Comparison of ENCODE assay signal across 14 cellular contexts in the genomic region with DNA sequence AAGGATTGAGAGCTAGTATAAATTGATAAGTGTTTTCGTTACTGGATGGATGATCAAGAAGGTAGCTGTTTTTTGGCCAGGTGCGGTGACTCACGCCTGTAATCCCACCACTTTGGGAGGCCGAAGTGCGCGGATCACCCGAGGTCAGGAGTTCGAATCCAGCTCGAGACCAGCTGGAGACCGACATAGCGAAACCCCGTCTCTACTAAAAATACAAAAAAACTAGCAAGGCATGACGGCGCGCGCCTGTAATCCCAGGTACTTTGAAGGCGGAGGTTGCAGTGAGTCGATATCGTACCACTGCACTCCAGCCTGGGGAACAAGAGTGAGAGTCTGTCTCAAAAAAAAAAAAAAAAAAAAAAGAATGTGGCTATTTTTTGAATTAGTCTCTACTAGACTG. TPM values are rescaled to one million over a fixed set of nuclear protein-coding genes. Genes with fewer than 3 reads are reported as not detected.
A peak's percentile ranks its signal among the peaks of the same experiment; 100 is the strongest.
DNase-seq lines count a peak whose midpoint lies in the region; ATAC-seq and TF ChIP-seq lines count a peak whose summit lies in the region.
"Had no signal": no experiment of that assay in that cellular context is flagged by ENCODE, and none has a peak within 500 bp of the region (broad histone marks: within the 10 kb centered on the region; RNA-seq: fewer than 3 reads in every experiment).

No MANE protein-coding gene starts in this region.

- CTCF ChIA-PET in activated CD4-positive, alpha-beta T cell treated with anti-CD3 and anti-CD28 coated beads for 36 hours (lab: Charles Lee), result interaction anchor here (0.8 to 1.4 kb wide), 4 partner anchors 13 to 65 kb away, joined by 3 read pairs; no protein-coding TSS in a partner anchor

- H2AFZ ChIP-seq in OCI-LY1 (ENCODE audit: low read length), result no peak overlapping the region

- H3K36me3 Mint-ChIP-seq in activated CD4-positive, alpha-beta T cell treated with anti-CD3 and anti-CD28 coated beads for 36 hours (ENCODE audit: low read depth), result peaks cover 9% of the 10 kb centered on the region

- H3K4me3 ChIP-seq in OCI-LY1 (ENCODE audit: low read depth, low read length, poor library complexity, severe bottlenecking) (peak overlapping the region; percentile 95), duodenal mucosa (ENCODE audit: low read depth in 1 of 2, low read length in 2 of 2) (peak overlapping the region; percentile 77 to 79), skeletal muscle cell (ENCODE audit: low read depth, low read length) (peak overlapping the region; percentile 64), ovary (no peak overlapping the region)

- H3K27ac ChIP-seq in OCI-LY1 (ENCODE audit: low read depth, low read length, poor library complexity, severe bottlenecking), result peak overlapping the region; percentile 98
- H3K27ac ChIP-seq in duodenal mucosa (ENCODE audit: low read depth, low read length), result no peak overlapping the region
- no peak overlapping the region for H3K27ac ChIP-seq in ovary

- POLR2A ChIA-PET in activated CD4-positive, alpha-beta T cell treated with anti-CD3 and anti-CD28 coated beads for 36 hours (lab: Charles Lee), result interaction anchor here (0.7 to 1.3 kb wide), 2 partner anchors 24 to 93 kb away, joined by 3 read pairs; no protein-coding TSS in a partner anchor

- no peak for TF ChIP-seq POLR2A in ovary (IDR thresholded peaks at IDR 0.05)

- no peaks in the 10 kb centered on the region for H3K27me3 ChIP-seq in OCI-LY1 (ENCODE audit: insufficient read depth, low read length)
- no peaks in the 10 kb centered on the region for H3K27me3 ChIP-seq in duodenal mucosa (ENCODE audit: control insufficient read depth in 1 of 2, insufficient read depth in 2 of 2, low read length in 2 of 2)
- no peaks in the 10 kb centered on the region for H3K27me3 ChIP-seq in ovary

- peaks cover 30% of the 10 kb centered on the region for H3K4me1 Mint-ChIP-seq in activated CD4-positive, alpha-beta T cell treated with anti-CD3 and anti-CD28 coated beads for 36 hours

- TF ChIP-seq CTCF in OCI-LY1 (IDR thresholded peaks at IDR 0.05; ENCODE audit: low read length), result no peak
- no peak for TF ChIP-seq CTCF in ovary (IDR thresholded peaks at IDR 0.05)

- peak overlapping the region; percentile 97 for H3K27ac Mint-ChIP-seq in activated CD4-positive, alpha-beta T cell treated with anti-CD3 and anti-CD28 coated beads for 36 hours

- peak overlapping the region; percentile 98 for H3K4me2 ChIP-seq in OCI-LY1 (ENCODE audit: low read length)

- no peaks in the 10 kb centered on the region for H4K20me1 ChIP-seq in OCI-LY1 (ENCODE audit: insufficient read depth, low read length)

- H3K4me1 ChIP-seq in OCI-LY1 (ENCODE audit: insufficient read depth, low read length, severe bottlenecking) (peaks cover 64% of the 10 kb centered on the region), duodenal mucosa (ENCODE audit: control insufficient read depth in 1 of 2, insufficient read depth in 2 of 2, low read length in 2 of 2) (peaks cover 5 to 7% of the 10 kb centered on the region in 2 donors), ovary (ENCODE audit: insufficient read depth) (no peaks in the 10 kb centered on the region)

- intact Hi-C loops in activated CD4-positive, alpha-beta T cell treated with anti-CD3 and anti-CD28 coated beads for 36 hours (cut with DNase I, micrococcal nuclease), result loop anchor here (2.0 to 5.0 kb wide), 3 partner anchors 50 to 80 kb away; no protein-coding TSS in a partner anchor
- intact Hi-C loops in ovary (cut with DNase I), result no loop called here

- peaks cover 48% of the 10 kb centered on the region for H3K79me2 ChIP-seq in OCI-LY1 (ENCODE audit: insufficient read depth, low read length)

- ATAC-seq in activated CD4-positive, alpha-beta T cell treated with anti-CD3 and anti-CD28 coated beads for 36 hours, result no peak
- ATAC-seq: sciatic nerve had no signal

- H3K9ac ChIP-seq in OCI-LY1 (ENCODE audit: low read length) (peak overlapping the region; percentile 100), duodenal mucosa (ENCODE audit: low read depth in 1 of 2, low read length in 2 of 2) (peak overlapping the region in 1 of 2 donors; percentile 87)

- H3K27me3 Mint-ChIP-seq in activated CD4-positive, alpha-beta T cell treated with anti-CD3 and anti-CD28 coated beads for 36 hours, result no peaks in the 10 kb centered on the region

- no peaks in the 10 kb centered on the region for H3K9me2 ChIP-seq in OCI-LY1 (ENCODE audit: low read depth, low read length)

- H3K36me3 ChIP-seq in OCI-LY1 (ENCODE audit: insufficient read depth, low read length) (peaks cover 6% of the 10 kb centered on the region; the same call in 1 of the 2 replicates), duodenal mucosa (ENCODE audit: control insufficient read depth in 1 of 2, insufficient read depth in 2 of 2, low read length in 2 of 2) (no peaks in the 10 kb centered on the region), ovary (no peaks in the 10 kb centered on the region)

- H3K9me3 ChIP-seq in OCI-LY1 (ENCODE audit: low read length) (no peaks in the 10 kb centered on the region), duodenal mucosa (ENCODE audit: control insufficient read depth in 1 of 2, low read length in 2 of 2) (no peaks in the 10 kb centered on the region), ovary (no peaks in the 10 kb centered on the region)

- WGBS in ovary, 3 donors, result no CpG with 5 or more reads among the region's 19 CpGs

- no peaks in the 10 kb centered on the region for H3F3A ChIP-seq in OCI-LY1 (ENCODE audit: insufficient read depth, low read length)

- DNase-seq in activated CD4-positive, alpha-beta T cell treated with anti-CD3 and anti-CD28 coated beads for 36 hours, result peak; percentile 37
- DNase-seq in activated CD4-positive, alpha-beta T cell treated with anti-CD3 and anti-CD28 coated beads, Interleukin-2, amount 50 U/mL, for 4 hours, result no peak
- DNase-seq in skeletal muscle cell (ENCODE audit: low read depth) (no peak), GDM1 (lab: John Stamatoyannopoulos, UW) (no peak), ovary (no peak), DMS 273 treated with DMSO at 0.1 percent for 48 hours (lab: John Stamatoyannopoulos, UW) (no peak)
- DNase-seq: amniotic stem cell, DMS79, NCI-H1092 treated with DMSO at 0.1 percent for 48 hours, NCI-H524 treated with DMSO at 0.1 percent for 48 hours, Right ventricle myocardium superior had no signal

- H3K4me3 Mint-ChIP-seq in activated CD4-positive, alpha-beta T cell treated with anti-CD3 and anti-CD28 coated beads for 36 hours, result peak overlapping the region; percentile 86

- TF ChIP-seq EP300 in ovary (IDR thresholded peaks at IDR 0.05), result no peak

- no peaks in the 10 kb centered on the region for H3K9me3 Mint-ChIP-seq in activated CD4-positive, alpha-beta T cell treated with anti-CD3 and anti-CD28 coated beads for 36 hours (ENCODE audit: low read depth)

RNA-seq across cellular contexts. Expression of gene ZFY, which starts 2.0 kb away (rescaled TPM):
- 10 to 100 TPM; 12.4 to 16.6 TPM for total RNA-seq in activated CD4-positive, alpha-beta T cell treated with anti-CD3 and anti-CD28 coated beads for 36 hours
- under 1 TPM in 1 of 7 donors, not detected in 6; 0.18 TPM for total RNA-seq in ovary
- polyA plus RNA-seq in ovary, result not detected
- total RNA-seq: sciatic nerve had no signal

Comparison
In these comparisons a context has a peak if more than half of its experiments do, and no peak if none do; other contexts are left out.
1. intact Hi-C loops: an anchor here in activated CD4-positive, alpha-beta T cell treated with anti-CD3 and anti-CD28 coated beads for 36 hours (2.0 to 5.0 kb wide); none called in ovary.